ENCODE assay signal across 1 cellular context in the genomic region with DNA sequence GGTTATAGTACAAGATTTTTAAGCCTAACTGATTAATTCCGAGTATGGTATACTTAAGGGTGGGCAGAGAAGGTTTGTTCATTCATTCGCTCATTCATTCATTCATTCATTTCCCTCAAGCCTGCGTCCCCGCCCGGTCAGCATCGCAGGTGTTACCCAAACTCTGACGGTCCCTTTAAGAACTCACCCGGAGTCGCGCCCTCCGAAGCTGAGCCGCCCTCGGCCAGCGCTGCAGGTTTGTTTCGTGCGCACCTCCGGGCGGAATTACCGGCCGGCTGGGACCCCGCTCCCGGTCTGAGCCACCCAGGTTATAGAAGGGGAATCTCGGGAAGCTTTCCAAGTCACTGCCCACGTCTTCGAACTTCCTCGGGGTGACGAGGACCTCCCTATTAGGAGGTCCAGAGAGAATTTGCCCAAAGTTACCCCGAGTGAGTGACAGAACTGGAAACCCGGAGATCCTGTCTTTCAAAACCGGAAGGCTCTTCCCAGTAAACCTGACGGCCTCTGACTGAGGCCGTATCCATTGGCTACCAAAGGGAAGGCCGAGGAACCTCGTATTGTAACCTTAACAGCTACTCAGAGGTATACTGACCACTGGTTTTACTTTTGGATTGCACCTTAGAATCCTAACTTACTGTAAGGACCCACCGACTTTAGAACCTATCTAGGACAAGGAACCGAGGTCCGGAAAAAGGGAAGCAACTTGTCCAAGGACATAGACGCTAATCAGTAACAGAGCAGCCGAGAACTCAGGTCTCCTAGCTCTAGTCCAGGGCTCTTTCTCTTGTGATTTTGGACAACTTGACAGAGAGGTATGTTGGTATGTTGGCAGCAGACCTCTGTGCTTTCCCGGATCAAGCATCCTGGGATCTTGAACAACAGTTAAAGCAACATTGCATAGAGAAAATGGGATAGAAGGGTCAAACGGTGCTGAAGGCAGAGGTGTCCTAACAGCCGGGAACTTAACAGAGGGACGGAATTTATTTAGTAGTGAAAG.
TF ChIP-seq lines count a peak whose summit lies in the region.

No MANE protein-coding gene starts in this region.

TF ChIP-seq in HepG2, 621 proteins besides CTCF, POLR2A, EP300 and RAD21 (continued from another document and continues in another):
- TF ChIP-seq PHF20 (CRISPR knock-in tag; IDR thresholded peaks at IDR 0.05): peak; percentile 54
- no peak for TF ChIP-seq AKAP8 (CRISPR knock-in tag; IDR thresholded peaks at IDR 0.05)
- peak; percentile 73; the same call in 1 of the 2 replicates for TF ChIP-seq ZSCAN31 (CRISPR knock-in tag; IDR thresholded peaks at IDR 0.05; ENCODE audit: low read depth)
- no peak for TF ChIP-seq ZNF747 (CRISPR knock-in tag; IDR thresholded peaks at IDR 0.05; ENCODE audit: borderline replicate concordance)
- TF ChIP-seq ZNF17 (CRISPR knock-in tag; IDR thresholded peaks at IDR 0.05): no peak
- no peak for TF ChIP-seq KLF11 (CRISPR knock-in tag; IDR thresholded peaks at IDR 0.05)
- no peak for TF ChIP-seq HOXA7 (CRISPR knock-in tag; IDR thresholded peaks at IDR 0.05)
- TF ChIP-seq GABPB1 (CRISPR knock-in tag; IDR thresholded peaks at IDR 0.05): peak; percentile 55; the same call in 1 of the 2 replicates
- TF ChIP-seq, protein P1, sequence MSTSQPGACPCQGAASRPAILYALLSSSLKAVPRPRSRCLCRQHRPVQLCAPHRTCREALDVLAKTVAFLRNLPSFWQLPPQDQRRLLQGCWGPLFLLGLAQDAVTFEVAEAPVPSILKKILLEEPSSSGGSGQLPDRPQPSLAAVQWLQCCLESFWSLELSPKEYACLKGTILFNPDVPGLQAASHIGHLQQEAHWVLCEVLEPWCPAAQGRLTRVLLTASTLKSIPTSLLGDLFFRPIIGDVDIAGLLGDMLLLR (CRISPR knock-in tag; IDR thresholded peaks at IDR 0.05): no peak
- TF ChIP-seq ZNF468 (CRISPR knock-in tag; IDR thresholded peaks at IDR 0.05): no peak
- TF ChIP-seq, protein P2, sequence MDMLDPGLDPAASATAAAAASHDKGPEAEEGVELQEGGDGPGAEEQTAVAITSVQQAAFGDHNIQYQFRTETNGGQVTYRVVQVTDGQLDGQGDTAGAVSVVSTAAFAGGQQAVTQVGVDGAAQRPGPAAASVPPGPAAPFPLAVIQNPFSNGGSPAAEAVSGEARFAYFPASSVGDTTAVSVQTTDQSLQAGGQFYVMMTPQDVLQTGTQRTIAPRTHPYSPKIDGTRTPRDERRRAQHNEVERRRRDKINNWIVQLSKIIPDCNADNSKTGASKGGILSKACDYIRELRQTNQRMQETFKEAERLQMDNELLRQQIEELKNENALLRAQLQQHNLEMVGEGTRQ (IDR thresholded peaks at IDR 0.05; ENCODE audit: low read depth, low read length): no peak
- TF ChIP-seq, protein P2 (CRISPR knock-in tag; IDR thresholded peaks at IDR 0.05; ENCODE audit: borderline replicate concordance): no peak
- peak; percentile 11; the same call in 1 of the 2 replicates for TF ChIP-seq IRF2 (CRISPR knock-in tag; IDR thresholded peaks at IDR 0.05)
- TF ChIP-seq SNAPC2 (CRISPR knock-in tag; IDR thresholded peaks at IDR 0.05): no peak
- no peak; the same call in 1 of the 2 replicates for TF ChIP-seq MEIS1 (CRISPR knock-in tag; IDR thresholded peaks at IDR 0.05; ENCODE audit: borderline replicate concordance)
- no peak for TF ChIP-seq ZNF225 (CRISPR knock-in tag; IDR thresholded peaks at IDR 0.05)
- TF ChIP-seq ATRX (CRISPR knock-in tag; IDR thresholded peaks at IDR 0.05; ENCODE audit: borderline replicate concordance): no peak
- TF ChIP-seq SOX6 (IDR thresholded peaks at IDR 0.05): no peak
- 0 out of 2 replicates have a peak, but pooled peaks have one; percentile 8 for TF ChIP-seq SOX6 (CRISPR knock-in tag; IDR thresholded peaks at IDR 0.05)
- TF ChIP-seq RAD51 (IDR thresholded peaks at IDR 0.05; ENCODE audit: borderline replicate concordance): no peak
- TF ChIP-seq TCF7L2 (IDR thresholded peaks at IDR 0.05; ENCODE audit: low read depth, low read length): no peak
- TF ChIP-seq NFYC (CRISPR knock-in tag; IDR thresholded peaks at IDR 0.05): no peak; the same call in 1 of the 2 replicates
- TF ChIP-seq ZC3H13 (CRISPR knock-in tag; IDR thresholded peaks at IDR 0.05): no peak
- no peak for TF ChIP-seq ZNF598 (CRISPR knock-in tag; IDR thresholded peaks at IDR 0.05; ENCODE audit: borderline replicate concordance)
- no peak for TF ChIP-seq TAF15 (IDR thresholded peaks at IDR 0.05; ENCODE audit: low read depth, low read length, poor library complexity, severe bottlenecking)
- no peak for TF ChIP-seq BRD4 (CRISPR knock-in tag; IDR thresholded peaks at IDR 0.05)
- TF ChIP-seq KDM6A (CRISPR knock-in tag; IDR thresholded peaks at IDR 0.05; ENCODE audit: low read depth): no peak
- no peak for TF ChIP-seq AGO1 (IDR thresholded peaks at IDR 0.05; ENCODE audit: low read depth, low read length, poor library complexity, severe bottlenecking)
- TF ChIP-seq ATM (IDR thresholded peaks at IDR 0.05; ENCODE audit: borderline replicate concordance): no peak
- TF ChIP-seq YEATS2 (CRISPR knock-in tag; IDR thresholded peaks at IDR 0.05; ENCODE audit: borderline replicate concordance): no peak
- TF ChIP-seq THAP11 (CRISPR knock-in tag; IDR thresholded peaks at IDR 0.05): peak; percentile 18; the same call in 1 of the 2 replicates
- TF ChIP-seq ZNF224 (CRISPR knock-in tag; IDR thresholded peaks at IDR 0.05): no peak; the same call in 1 of the 2 replicates
- TF ChIP-seq PRMT3 (CRISPR knock-in tag; IDR thresholded peaks at IDR 0.05; ENCODE audit: borderline replicate concordance, low read depth): no peak
- TF ChIP-seq ATF7 (IDR thresholded peaks at IDR 0.05): no peak
- no peak for TF ChIP-seq ATF7 (CRISPR knock-in tag; IDR thresholded peaks at IDR 0.05)
- TF ChIP-seq, protein P3, sequence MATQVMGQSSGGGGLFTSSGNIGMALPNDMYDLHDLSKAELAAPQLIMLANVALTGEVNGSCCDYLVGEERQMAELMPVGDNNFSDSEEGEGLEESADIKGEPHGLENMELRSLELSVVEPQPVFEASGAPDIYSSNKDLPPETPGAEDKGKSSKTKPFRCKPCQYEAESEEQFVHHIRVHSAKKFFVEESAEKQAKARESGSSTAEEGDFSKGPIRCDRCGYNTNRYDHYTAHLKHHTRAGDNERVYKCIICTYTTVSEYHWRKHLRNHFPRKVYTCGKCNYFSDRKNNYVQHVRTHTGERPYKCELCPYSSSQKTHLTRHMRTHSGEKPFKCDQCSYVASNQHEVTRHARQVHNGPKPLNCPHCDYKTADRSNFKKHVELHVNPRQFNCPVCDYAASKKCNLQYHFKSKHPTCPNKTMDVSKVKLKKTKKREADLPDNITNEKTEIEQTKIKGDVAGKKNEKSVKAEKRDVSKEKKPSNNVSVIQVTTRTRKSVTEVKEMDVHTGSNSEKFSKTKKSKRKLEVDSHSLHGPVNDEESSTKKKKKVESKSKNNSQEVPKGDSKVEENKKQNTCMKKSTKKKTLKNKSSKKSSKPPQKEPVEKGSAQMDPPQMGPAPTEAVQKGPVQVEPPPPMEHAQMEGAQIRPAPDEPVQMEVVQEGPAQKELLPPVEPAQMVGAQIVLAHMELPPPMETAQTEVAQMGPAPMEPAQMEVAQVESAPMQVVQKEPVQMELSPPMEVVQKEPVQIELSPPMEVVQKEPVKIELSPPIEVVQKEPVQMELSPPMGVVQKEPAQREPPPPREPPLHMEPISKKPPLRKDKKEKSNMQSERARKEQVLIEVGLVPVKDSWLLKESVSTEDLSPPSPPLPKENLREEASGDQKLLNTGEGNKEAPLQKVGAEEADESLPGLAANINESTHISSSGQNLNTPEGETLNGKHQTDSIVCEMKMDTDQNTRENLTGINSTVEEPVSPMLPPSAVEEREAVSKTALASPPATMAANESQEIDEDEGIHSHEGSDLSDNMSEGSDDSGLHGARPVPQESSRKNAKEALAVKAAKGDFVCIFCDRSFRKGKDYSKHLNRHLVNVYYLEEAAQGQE (IDR thresholded peaks at IDR 0.05; ENCODE audit: borderline replicate concordance in 1 of 2, low read depth in 1 of 2, low read length in 2 of 2): no peak
- no peak for TF ChIP-seq ZNF138 (CRISPR knock-in tag; IDR thresholded peaks at IDR 0.05; ENCODE audit: low read depth)
- TF ChIP-seq SIX1 (CRISPR knock-in tag; IDR thresholded peaks at IDR 0.05; ENCODE audit: borderline replicate concordance): no peak
- no peak for TF ChIP-seq NR2F2 (IDR thresholded peaks at IDR 0.05; ENCODE audit: borderline replicate concordance, low read depth)
- TF ChIP-seq NCOR1 (IDR thresholded peaks at IDR 0.05; ENCODE audit: borderline replicate concordance, low read length): no peak
- no peak for TF ChIP-seq ZNF292 (CRISPR knock-in tag; IDR thresholded peaks at IDR 0.05; ENCODE audit: borderline replicate concordance, low read depth)
- TF ChIP-seq, protein P4, sequence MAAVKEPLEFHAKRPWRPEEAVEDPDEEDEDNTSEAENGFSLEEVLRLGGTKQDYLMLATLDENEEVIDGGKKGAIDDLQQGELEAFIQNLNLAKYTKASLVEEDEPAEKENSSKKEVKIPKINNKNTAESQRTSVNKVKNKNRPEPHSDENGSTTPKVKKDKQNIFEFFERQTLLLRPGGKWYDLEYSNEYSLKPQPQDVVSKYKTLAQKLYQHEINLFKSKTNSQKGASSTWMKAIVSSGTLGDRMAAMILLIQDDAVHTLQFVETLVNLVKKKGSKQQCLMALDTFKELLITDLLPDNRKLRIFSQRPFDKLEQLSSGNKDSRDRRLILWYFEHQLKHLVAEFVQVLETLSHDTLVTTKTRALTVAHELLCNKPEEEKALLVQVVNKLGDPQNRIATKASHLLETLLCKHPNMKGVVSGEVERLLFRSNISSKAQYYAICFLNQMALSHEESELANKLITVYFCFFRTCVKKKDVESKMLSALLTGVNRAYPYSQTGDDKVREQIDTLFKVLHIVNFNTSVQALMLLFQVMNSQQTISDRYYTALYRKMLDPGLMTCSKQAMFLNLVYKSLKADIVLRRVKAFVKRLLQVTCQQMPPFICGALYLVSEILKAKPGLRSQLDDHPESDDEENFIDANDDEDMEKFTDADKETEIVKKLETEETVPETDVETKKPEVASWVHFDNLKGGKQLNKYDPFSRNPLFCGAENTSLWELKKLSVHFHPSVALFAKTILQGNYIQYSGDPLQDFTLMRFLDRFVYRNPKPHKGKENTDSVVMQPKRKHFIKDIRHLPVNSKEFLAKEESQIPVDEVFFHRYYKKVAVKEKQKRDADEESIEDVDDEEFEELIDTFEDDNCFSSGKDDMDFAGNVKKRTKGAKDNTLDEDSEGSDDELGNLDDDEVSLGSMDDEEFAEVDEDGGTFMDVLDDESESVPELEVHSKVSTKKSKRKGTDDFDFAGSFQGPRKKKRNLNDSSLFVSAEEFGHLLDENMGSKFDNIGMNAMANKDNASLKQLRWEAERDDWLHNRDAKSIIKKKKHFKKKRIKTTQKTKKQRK (IDR thresholded peaks at IDR 0.05; ENCODE audit: low read length): no peak
- TF ChIP-seq ZNF720 (CRISPR knock-in tag; IDR thresholded peaks at IDR 0.05): no peak
- TF ChIP-seq ZNF746 (CRISPR knock-in tag; IDR thresholded peaks at IDR 0.05): no peak; the same call in 1 of the 2 replicates
- TF ChIP-seq, protein P5, sequence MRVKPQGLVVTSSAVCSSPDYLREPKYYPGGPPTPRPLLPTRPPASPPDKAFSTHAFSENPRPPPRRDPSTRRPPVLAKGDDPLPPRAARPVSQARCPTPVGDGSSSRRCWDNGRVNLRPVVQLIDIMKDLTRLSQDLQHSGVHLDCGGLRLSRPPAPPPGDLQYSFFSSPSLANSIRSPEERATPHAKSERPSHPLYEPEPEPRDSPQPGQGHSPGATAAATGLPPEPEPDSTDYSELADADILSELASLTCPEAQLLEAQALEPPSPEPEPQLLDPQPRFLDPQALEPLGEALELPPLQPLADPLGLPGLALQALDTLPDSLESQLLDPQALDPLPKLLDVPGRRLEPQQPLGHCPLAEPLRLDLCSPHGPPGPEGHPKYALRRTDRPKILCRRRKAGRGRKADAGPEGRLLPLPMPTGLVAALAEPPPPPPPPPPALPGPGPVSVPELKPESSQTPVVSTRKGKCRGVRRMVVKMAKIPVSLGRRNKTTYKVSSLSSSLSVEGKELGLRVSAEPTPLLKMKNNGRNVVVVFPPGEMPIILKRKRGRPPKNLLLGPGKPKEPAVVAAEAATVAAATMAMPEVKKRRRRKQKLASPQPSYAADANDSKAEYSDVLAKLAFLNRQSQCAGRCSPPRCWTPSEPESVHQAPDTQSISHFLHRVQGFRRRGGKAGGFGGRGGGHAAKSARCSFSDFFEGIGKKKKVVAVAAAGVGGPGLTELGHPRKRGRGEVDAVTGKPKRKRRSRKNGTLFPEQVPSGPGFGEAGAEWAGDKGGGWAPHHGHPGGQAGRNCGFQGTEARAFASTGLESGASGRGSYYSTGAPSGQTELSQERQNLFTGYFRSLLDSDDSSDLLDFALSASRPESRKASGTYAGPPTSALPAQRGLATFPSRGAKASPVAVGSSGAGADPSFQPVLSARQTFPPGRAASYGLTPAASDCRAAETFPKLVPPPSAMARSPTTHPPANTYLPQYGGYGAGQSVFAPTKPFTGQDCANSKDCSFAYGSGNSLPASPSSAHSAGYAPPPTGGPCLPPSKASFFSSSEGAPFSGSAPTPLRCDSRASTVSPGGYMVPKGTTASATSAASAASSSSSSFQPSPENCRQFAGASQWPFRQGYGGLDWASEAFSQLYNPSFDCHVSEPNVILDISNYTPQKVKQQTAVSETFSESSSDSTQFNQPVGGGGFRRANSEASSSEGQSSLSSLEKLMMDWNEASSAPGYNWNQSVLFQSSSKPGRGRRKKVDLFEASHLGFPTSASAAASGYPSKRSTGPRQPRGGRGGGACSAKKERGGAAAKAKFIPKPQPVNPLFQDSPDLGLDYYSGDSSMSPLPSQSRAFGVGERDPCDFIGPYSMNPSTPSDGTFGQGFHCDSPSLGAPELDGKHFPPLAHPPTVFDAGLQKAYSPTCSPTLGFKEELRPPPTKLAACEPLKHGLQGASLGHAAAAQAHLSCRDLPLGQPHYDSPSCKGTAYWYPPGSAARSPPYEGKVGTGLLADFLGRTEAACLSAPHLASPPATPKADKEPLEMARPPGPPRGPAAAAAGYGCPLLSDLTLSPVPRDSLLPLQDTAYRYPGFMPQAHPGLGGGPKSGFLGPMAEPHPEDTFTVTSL (CRISPR knock-in tag; IDR thresholded peaks at IDR 0.05; ENCODE audit: borderline replicate concordance): 0 out of 2 replicates have a peak, but pooled peaks have one; percentile 17
- no peak; the same call in none of the 2 replicates for TF ChIP-seq STAG1 (CRISPR knock-in tag; IDR thresholded peaks at IDR 0.05)
- TF ChIP-seq ZFY (CRISPR knock-in tag; IDR thresholded peaks at IDR 0.05): peak; percentile 60
- TF ChIP-seq HES4 (CRISPR knock-in tag; IDR thresholded peaks at IDR 0.05; ENCODE audit: borderline replicate concordance): no peak
- TF ChIP-seq RARA (CRISPR knock-in tag; IDR thresholded peaks at IDR 0.05): peak; percentile 8; the same call in 1 of the 2 replicates
- no peak for TF ChIP-seq POGZ (CRISPR knock-in tag; IDR thresholded peaks at IDR 0.05)
- no peak for TF ChIP-seq ATF7-NPFF (CRISPR knock-in tag; IDR thresholded peaks at IDR 0.05; ENCODE audit: low read depth)
- peak; percentile 25; the same call in 1 of the 2 replicates for TF ChIP-seq TAF1 (CRISPR knock-in tag; IDR thresholded peaks at IDR 0.05)
- no peak for TF ChIP-seq EEA1 (CRISPR knock-in tag; IDR thresholded peaks at IDR 0.05; ENCODE audit: borderline replicate concordance)
- no peak for TF ChIP-seq ZNF546 (CRISPR knock-in tag; conservative IDR thresholded peaks at IDR 0.05)
- no peak for TF ChIP-seq FOXA1 (IDR thresholded peaks at IDR 0.05)
- no peak for TF ChIP-seq FOXA1 (CRISPR knock-in tag; IDR thresholded peaks at IDR 0.05)
